In the genomic region with DNA sequence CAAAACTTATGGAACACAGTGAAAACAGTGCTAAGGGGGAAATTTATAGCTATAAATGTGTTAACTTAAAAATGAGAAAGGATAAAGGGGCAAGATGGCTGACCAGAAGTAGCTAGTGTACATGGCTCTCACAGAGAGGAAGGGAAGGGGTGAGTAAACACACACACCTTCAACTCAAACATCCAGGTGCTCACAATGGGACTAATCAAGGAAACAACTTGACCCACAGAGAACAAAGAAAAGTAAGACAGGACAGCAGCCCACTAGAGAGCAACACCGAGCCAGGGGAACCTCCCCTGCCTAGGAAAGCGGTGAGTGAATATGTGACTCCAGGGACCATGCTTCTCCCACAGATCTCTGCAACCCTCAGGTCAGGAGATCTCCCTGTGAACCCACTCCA, we compare ENCODE assay signal across 1 cellular context.
TF ChIP-seq lines count a peak whose summit lies in the region.

No MANE protein-coding gene starts in this region.

TF ChIP-seq in WTC11, 78 proteins besides CTCF, POLR2A, EP300 and RAD21 (continued from another document):
- TF ChIP-seq, protein P1, sequence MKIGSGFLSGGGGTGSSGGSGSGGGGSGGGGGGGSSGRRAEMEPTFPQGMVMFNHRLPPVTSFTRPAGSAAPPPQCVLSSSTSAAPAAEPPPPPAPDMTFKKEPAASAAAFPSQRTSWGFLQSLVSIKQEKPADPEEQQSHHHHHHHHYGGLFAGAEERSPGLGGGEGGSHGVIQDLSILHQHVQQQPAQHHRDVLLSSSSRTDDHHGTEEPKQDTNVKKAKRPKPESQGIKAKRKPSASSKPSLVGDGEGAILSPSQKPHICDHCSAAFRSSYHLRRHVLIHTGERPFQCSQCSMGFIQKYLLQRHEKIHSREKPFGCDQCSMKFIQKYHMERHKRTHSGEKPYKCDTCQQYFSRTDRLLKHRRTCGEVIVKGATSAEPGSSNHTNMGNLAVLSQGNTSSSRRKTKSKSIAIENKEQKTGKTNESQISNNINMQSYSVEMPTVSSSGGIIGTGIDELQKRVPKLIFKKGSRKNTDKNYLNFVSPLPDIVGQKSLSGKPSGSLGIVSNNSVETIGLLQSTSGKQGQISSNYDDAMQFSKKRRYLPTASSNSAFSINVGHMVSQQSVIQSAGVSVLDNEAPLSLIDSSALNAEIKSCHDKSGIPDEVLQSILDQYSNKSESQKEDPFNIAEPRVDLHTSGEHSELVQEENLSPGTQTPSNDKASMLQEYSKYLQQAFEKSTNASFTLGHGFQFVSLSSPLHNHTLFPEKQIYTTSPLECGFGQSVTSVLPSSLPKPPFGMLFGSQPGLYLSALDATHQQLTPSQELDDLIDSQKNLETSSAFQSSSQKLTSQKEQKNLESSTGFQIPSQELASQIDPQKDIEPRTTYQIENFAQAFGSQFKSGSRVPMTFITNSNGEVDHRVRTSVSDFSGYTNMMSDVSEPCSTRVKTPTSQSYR (CRISPR knock-in tag; IDR thresholded peaks at IDR 0.05): no peak
- TF ChIP-seq TEAD4 (CRISPR knock-in tag; IDR thresholded peaks at IDR 0.05) (no peak), GABPB1 (CRISPR knock-in tag; IDR thresholded peaks at IDR 0.05) (no peak), SMAD3 (CRISPR knock-in tag; IDR thresholded peaks at IDR 0.05; ENCODE audit: borderline replicate concordance) (no peak), FOXK1 (CRISPR knock-in tag; IDR thresholded peaks at IDR 0.05) (no peak), JUN (CRISPR knock-in tag; IDR thresholded peaks at IDR 0.05) (no peak), NR1H2 (CRISPR knock-in tag; IDR thresholded peaks at IDR 0.05) (no peak), SMAD4 (CRISPR knock-in tag; IDR thresholded peaks at IDR 0.05) (no peak), ZNF671 (CRISPR knock-in tag; IDR thresholded peaks at IDR 0.05) (no peak)
